1 cellular context compared by ENCODE assay signal in the genomic region with DNA sequence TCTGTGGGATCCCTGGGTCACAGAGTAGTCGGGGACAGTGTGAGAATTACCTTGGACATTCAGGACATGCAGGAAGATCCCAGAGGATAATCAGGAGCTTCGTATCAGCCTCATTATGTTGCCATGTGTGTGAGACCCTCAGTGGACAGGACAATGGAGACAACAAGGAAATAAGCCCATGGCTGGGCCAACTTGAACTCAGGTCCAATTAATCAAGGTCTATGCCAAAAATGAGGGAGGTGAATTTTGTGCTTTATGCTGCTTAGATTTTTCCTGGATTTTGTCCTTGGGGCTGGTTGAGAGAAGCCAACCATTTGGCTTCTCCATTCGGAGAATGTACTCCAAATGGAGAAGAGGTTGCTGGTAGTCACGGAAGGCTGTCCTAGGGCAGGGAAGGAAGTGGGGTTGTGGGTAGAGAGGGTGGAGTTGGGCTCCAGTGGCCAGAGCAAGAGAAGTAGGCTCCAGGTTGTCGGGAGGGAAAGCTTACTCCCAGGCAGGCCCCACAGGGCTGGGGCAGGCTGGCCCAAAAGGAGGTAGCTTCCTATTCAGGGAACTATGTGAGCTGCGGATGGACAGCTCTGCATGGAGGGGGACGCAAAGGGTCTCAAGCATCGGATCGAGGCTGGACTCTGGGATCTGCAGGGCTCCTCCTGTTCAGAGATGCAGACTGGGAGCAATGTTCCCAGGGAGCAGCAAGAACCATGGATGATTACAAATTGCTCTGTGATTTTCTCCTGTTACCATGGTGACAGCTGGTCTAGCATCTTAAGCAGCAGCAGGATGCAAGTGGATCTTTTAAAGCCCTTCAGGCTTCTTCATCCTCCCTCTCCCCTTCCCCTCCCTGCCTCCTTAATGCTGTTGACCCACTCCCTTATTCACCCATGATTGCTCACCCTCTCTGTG.
TF ChIP-seq lines count a peak whose summit lies in the region.

No MANE protein-coding gene starts in this region.

TF ChIP-seq in H1, 55 proteins besides CTCF, POLR2A, EP300 and RAD21:
- TF ChIP-seq KDM1A (IDR thresholded peaks at IDR 0.05; ENCODE audit: borderline replicate concordance, low read length) (0 out of 2 replicates have a peak, but pooled peaks have one; percentile 53), CREB1 (IDR thresholded peaks at IDR 0.05) (no peak), JUND (IDR thresholded peaks at IDR 0.05; ENCODE audit: low read length) (no peak)
